ENCODE assay signal across 24 cellular contexts in genomic region chr2:52518673-52519072, GRCh38.
"Had no signal": no experiment of that assay in that cellular context is flagged by ENCODE, and none has a peak within 500 bp of the region (broad histone marks: within the 10 kb centered on the region; RNA-seq: fewer than 3 reads in every experiment).

No MANE protein-coding gene starts in this region.

- H3K9ac ChIP-seq: SK-N-SH had no signal

- H3K9me3 ChIP-seq: SK-N-SH had no signal

- H3K27ac ChIP-seq: VCaP had no signal

- FAIRE-seq: bronchial epithelial cell had no signal

- H3K9me2 ChIP-seq: SK-N-SH had no signal

- H3K4me2 ChIP-seq: SK-N-SH had no signal

- DNase-seq: activated CD4-positive, alpha-beta memory T cell treated with anti-CD3 and anti-CD28 coated beads for 36 hours; activated CD4-positive, alpha-beta T cell treated with anti-CD3 and anti-CD28 coated beads, Interleukin-2, amount 10 ng/mL, durations not matched to agents 7 days and 5 days; activated CD4-positive, CD25-positive, alpha-beta regulatory T cell; activated CD8-positive, alpha-beta memory T cell treated with anti-CD3 and anti-CD28 coated beads for 24 hours; activated gamma-delta T cell; activated naive CD4-positive, alpha-beta T cell treated with anti-CD3 and anti-CD28 coated beads for 36 hours; activated T-cell treated with anti-CD3 and anti-CD28 coated beads, Interleukin-2, amount 50 U/mL, for 4 hours; anterior cingulate cortex; central memory CD4-positive, alpha-beta T cell; NCI-H1092; NCI-H1417; NCI-H2029; NCI-H2107; NCI-H2171 treated with DMSO at 0.1 percent for 48 hours; NCI-H226; NCI-H510A; NCI-H526 treated with DMSO at 0.1 percent for 48 hours; NCI-H82; RPMI8226; SK-N-SH; T-helper 1 cell had no signal

- ATAC-seq: activated T-cell treated with anti-CD3 and anti-CD28 coated beads, Interleukin-2, amount 50 U/mL, for 4 hours; Right ventricle myocardium inferior had no signal
